Comparison of ENCODE assay signal across 8 cellular contexts in the genomic region with DNA sequence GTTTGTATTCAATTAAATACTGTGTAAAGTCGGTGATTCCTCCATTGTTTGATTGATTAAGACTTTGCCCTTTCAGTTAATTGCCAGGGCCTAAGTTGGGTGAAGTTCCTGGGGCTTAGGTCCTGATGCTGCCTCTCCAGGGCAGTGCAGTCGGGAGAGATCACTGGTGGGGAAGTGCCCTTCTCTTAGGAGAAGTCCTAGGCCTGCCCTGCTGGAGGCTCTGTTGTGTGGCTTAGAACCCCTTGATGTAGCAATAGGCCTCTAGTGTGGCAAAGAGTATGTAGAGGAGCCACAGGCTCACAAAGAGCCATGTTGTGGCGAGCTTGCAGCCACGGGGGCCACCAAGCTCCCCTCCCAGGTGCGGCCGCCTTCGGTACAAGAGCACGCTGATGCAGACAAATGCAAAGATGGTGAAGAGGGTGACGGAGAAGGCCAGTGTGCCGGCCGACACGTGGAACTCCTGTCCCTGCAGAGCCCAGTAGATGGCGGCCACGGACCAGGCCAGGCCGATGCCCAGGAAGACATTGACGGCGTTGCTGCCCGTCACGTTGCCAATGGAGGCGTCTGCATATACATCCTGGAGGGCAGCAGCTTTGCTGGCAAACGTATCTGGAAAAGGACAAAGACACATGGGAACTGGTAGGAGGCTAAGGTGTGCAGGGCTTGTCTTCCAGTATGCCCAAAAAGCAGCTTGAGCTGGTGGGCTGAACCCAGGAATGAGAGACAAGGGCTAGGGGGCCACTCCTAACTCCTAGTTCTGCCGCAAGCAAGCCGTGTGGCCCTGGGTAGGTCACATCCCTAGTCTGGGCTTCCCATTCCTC.
DNase-seq lines count a peak whose midpoint lies in the region; ATAC-seq and TF ChIP-seq lines count a peak whose summit lies in the region.

No MANE protein-coding gene starts in this region.

- peaks cover 21% of the 10 kb centered on the region for H3K27me3 ChIP-seq in AG04450 (ENCODE audit: control insufficient read depth, insufficient read depth, low read length)
- no peaks in the 10 kb centered on the region for H3K27me3 ChIP-seq in GM23338 (ENCODE audit: insufficient read depth)
- H3K27me3 ChIP-seq in body of pancreas, result no peaks in the 10 kb centered on the region

- 0 out of 2 replicates have a peak, but pooled peaks cover 1% of the 10 kb centered on the region for H3K9me2 ChIP-seq in GM23338 (ENCODE audit: insufficient read depth)

- no peaks in the 10 kb centered on the region for H4K20me1 ChIP-seq in GM23338 (replicated peaks; ENCODE audit: insufficient read depth)

- TF ChIP-seq POLR2A in body of pancreas (IDR thresholded peaks at IDR 0.05), result no peak

- 0 out of 3 replicates have a peak, but pooled peaks cover 2% of the 10 kb centered on the region for H3K4me1 Mint-ChIP-seq in GM23338
- no peaks in the 10 kb centered on the region for H3K4me1 Mint-ChIP-seq in activated CD4-positive, alpha-beta T cell treated with anti-CD3 and anti-CD28 coated beads, Interleukin-2, amount 10 ng/mL, durations not matched to agents 24 days and 14 days

- ATAC-seq in GM23338, result peak; percentile 99
- peak; percentile 95 for ATAC-seq in body of pancreas

- H3K9me3 ChIP-seq in AG04450 (ENCODE audit: control insufficient read depth, insufficient read depth, low read length) (no peaks in the 10 kb centered on the region), body of pancreas (no peaks in the 10 kb centered on the region)

- TF ChIP-seq CTCF in AG04450 (IDR thresholded peaks at IDR 0.05; ENCODE audit: low read depth, low read length), result peak; percentile 68
- TF ChIP-seq CTCF in GM23338 (conservative IDR thresholded peaks at IDR 0.05; ENCODE audit: low read depth in 2 of 2), result peak; percentile 74 to 99
- TF ChIP-seq CTCF in body of pancreas (IDR thresholded peaks at IDR 0.05), result peak; percentile 67 to 94 (median 92)

- H3K27me3 Mint-ChIP-seq in GM23338 (ENCODE audit: insufficient read depth, low read depth, poor library complexity), result peaks cover 3% of the 10 kb centered on the region
- peaks cover 16% of the 10 kb centered on the region for H3K27me3 Mint-ChIP-seq in activated CD4-positive, alpha-beta T cell treated with anti-CD3 and anti-CD28 coated beads, Interleukin-2, amount 10 ng/mL, durations not matched to agents 24 days and 14 days

- no peaks in the 10 kb centered on the region for H3K9me3 Mint-ChIP-seq in GM23338
- H3K9me3 Mint-ChIP-seq in activated CD4-positive, alpha-beta T cell treated with anti-CD3 and anti-CD28 coated beads, Interleukin-2, amount 10 ng/mL, durations not matched to agents 24 days and 14 days, result no peaks in the 10 kb centered on the region

- DNase-seq in AG04450 (ENCODE audit: low read depth, low spot score), result peak; percentile 13
- peak; percentile 88 for DNase-seq in GM23338 (ENCODE audit: low spot score)
- peak; percentile 69 for DNase-seq in NCI-H510A (lab: John Stamatoyannopoulos, UW)
- DNase-seq in body of pancreas, result peak; percentile 85 to 90 (median 86)
- peak; percentile 84 for DNase-seq in iPS-NIHi11 (ENCODE audit: low spot score)
- peak; percentile 5 for DNase-seq in stromal cell of bone marrow (ENCODE audit: low read depth)
- DNase-seq in GOT3 (lab: John Stamatoyannopoulos, UW), result no peak
- DNase-seq in activated CD4-positive, alpha-beta T cell treated with anti-CD3 and anti-CD28 coated beads, Interleukin-2, amount 10 ng/mL, durations not matched to agents 24 days and 14 days, result no peak

- no peaks in the 10 kb centered on the region for H3F3A ChIP-seq in GM23338 (replicated peaks; ENCODE audit: low read depth)

- no peak overlapping the region for H3K4me2 ChIP-seq in GM23338

- no peaks in the 10 kb centered on the region; the same call in 1 of the 2 replicates for H3K4me1 ChIP-seq in GM23338 (ENCODE audit: insufficient read depth)
- peaks cover 24% of the 10 kb centered on the region for H3K4me1 ChIP-seq in body of pancreas

- no peaks in the 10 kb centered on the region for H3K79me2 ChIP-seq in GM23338 (replicated peaks; ENCODE audit: insufficient read depth)

- no peak overlapping the region for H3K4me3 Mint-ChIP-seq in GM23338
- H3K4me3 Mint-ChIP-seq in activated CD4-positive, alpha-beta T cell treated with anti-CD3 and anti-CD28 coated beads, Interleukin-2, amount 10 ng/mL, durations not matched to agents 24 days and 14 days, result no peak overlapping the region

- intact Hi-C loops in body of pancreas (cut with DNase I), result no loop called here
- intact Hi-C loops in activated CD4-positive, alpha-beta T cell treated with anti-CD3 and anti-CD28 coated beads, Interleukin-2, amount 10 ng/mL, durations not matched to agents 24 days and 14 days (cut with micrococcal nuclease), result no loop called here

- no peaks in the 10 kb centered on the region for H3K36me3 Mint-ChIP-seq in GM23338 (ENCODE audit: low read depth)
- H3K36me3 Mint-ChIP-seq in activated CD4-positive, alpha-beta T cell treated with anti-CD3 and anti-CD28 coated beads, Interleukin-2, amount 10 ng/mL, durations not matched to agents 24 days and 14 days (ENCODE audit: low read depth), result no peaks in the 10 kb centered on the region

- H2AFZ ChIP-seq in GM23338, result peak overlapping the region; percentile 98

- H3K4me3 ChIP-seq in AG04450 (ENCODE audit: low read depth, low read length) (no peak overlapping the region), GM23338 (no peak overlapping the region), body of pancreas (no peak overlapping the region)

- H3K36me3 ChIP-seq in GM23338 (ENCODE audit: insufficient read depth) (no peaks in the 10 kb centered on the region), body of pancreas (replicated peaks in 1 of 2; ENCODE audit: insufficient read depth in 1 of 2, low read depth in 2 of 2) (no peaks in the 10 kb centered on the region)

- H3K27ac ChIP-seq in AG04450 (ENCODE audit: low read depth, low read length) (no peak overlapping the region), GM23338 (ENCODE audit: low read depth) (no peak overlapping the region), body of pancreas (no peak overlapping the region)

- 14% methylated on average over 22 to 23 of the region's 23 CpGs for WGBS in body of pancreas, 2 donors

- CTCF ChIA-PET in AG04450 (lab: Charles Lee), result interaction anchor here (0.7 to 3.1 kb wide), 11 partner anchors 13 to 644 kb away, joined by 3 to 28 read pairs (median 3); no protein-coding TSS in a partner anchor

- POLR2A ChIA-PET in AG04450 (lab: Yijun Ruan, JAX), result no interaction called here

- H3K27ac Mint-ChIP-seq in GM23338, result no peak overlapping the region
- H3K27ac Mint-ChIP-seq in activated CD4-positive, alpha-beta T cell treated with anti-CD3 and anti-CD28 coated beads, Interleukin-2, amount 10 ng/mL, durations not matched to agents 24 days and 14 days, result no peak overlapping the region

TF ChIP-seq in GM23338, 12 proteins besides CTCF, POLR2A, EP300 and RAD21:
- TF ChIP-seq CREB1 (CRISPR knock-in tag; IDR thresholded peaks at IDR 0.05; ENCODE audit: low read depth) (peak; percentile 44; the same call in 1 of the 2 replicates), EZH2 (IDR thresholded peaks at IDR 0.05; ENCODE audit: low read depth, unreplicated experiment) (no peak)
- TF ChIP-seq, protein P1, sequence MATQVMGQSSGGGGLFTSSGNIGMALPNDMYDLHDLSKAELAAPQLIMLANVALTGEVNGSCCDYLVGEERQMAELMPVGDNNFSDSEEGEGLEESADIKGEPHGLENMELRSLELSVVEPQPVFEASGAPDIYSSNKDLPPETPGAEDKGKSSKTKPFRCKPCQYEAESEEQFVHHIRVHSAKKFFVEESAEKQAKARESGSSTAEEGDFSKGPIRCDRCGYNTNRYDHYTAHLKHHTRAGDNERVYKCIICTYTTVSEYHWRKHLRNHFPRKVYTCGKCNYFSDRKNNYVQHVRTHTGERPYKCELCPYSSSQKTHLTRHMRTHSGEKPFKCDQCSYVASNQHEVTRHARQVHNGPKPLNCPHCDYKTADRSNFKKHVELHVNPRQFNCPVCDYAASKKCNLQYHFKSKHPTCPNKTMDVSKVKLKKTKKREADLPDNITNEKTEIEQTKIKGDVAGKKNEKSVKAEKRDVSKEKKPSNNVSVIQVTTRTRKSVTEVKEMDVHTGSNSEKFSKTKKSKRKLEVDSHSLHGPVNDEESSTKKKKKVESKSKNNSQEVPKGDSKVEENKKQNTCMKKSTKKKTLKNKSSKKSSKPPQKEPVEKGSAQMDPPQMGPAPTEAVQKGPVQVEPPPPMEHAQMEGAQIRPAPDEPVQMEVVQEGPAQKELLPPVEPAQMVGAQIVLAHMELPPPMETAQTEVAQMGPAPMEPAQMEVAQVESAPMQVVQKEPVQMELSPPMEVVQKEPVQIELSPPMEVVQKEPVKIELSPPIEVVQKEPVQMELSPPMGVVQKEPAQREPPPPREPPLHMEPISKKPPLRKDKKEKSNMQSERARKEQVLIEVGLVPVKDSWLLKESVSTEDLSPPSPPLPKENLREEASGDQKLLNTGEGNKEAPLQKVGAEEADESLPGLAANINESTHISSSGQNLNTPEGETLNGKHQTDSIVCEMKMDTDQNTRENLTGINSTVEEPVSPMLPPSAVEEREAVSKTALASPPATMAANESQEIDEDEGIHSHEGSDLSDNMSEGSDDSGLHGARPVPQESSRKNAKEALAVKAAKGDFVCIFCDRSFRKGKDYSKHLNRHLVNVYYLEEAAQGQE (IDR thresholded peaks at IDR 0.05; ENCODE audit: unreplicated experiment), result no peak

Comparison
In these comparisons a context has a peak if more than half of its experiments do, and no peak if none do; other contexts are left out.
1. DNase-seq: peak in AG04450 (single experiment), GM23338 (single experiment), NCI-H510A (single experiment), body of pancreas (4 of 4), iPS-NIHi11 (single experiment) and stromal cell of bone marrow (single experiment); none in GOT3 (single experiment) and activated CD4-positive, alpha-beta T cell treated with anti-CD3 and anti-CD28 coated beads, Interleukin-2, amount 10 ng/mL, durations not matched to agents 24 days and 14 days (single experiment).
2. Peak in every context shown above with its lines, with median percentiles within 50 percentile points of each other: CTCF ChIP-seq.